8 cellular contexts compared by ENCODE assay signal in the genomic region with DNA sequence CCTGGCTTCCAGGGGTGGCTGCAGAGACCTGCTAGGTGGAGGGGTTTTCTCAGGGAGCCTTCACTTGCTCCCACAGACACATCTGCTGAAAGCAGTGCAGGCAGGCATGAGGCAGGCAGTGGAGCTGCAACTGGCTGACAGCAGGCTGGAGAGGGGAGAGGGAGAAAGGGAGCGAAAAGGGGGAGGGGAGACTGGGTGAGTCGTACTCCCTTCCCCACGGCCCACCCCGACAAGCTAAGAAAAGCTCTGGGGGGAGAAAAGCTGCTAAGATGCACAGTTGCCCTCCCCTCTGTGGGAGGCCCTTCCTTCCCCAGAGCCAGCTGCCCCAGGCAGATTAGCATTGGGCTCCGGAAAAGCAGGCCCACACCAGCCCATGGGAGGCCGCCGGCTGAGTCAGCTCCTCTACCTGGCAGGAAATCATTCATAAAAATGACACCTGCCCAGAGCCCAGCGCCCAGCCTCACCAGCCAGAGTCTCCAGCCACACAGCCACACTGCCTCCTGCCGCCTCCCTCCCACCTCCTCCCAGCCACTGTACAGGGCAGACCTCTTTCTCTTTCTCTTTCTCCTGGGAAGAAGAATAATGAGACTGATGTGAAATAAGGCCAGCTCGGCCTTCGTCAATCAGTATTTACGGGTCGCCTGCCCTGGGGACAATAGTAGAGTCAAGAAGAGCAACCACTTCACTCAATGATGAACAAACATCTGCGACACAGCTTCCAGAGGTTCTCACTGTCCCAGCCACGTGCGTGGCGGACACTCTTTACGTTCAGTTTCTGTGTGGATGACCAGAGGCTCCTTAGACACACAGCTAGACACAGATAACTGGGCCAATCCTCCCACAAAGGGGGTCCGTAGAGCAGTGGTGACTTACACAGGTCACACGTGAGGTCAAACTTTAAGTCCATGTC. TPM values are rescaled to one million over a fixed set of nuclear protein-coding genes. Genes with fewer than 3 reads are reported as not detected.
A peak's percentile ranks its signal among the peaks of the same experiment; 100 is the strongest.
DNase-seq lines count a peak whose midpoint lies in the region; ATAC-seq lines count a peak whose summit lies in the region.

No MANE protein-coding gene starts in this region.

- peak; percentile 25 for DNase-seq in activated CD4-positive, alpha-beta memory T cell treated with anti-CD3 and anti-CD28 coated beads for 36 hours
- DNase-seq in activated CD4-positive, alpha-beta memory T cell treated with anti-CD3 and anti-CD28 coated beads, Interleukin-2, amount 10 ng/mL, durations not matched to agents 7 days and 5 days, result no peak
- peak; percentile 97 for DNase-seq in NCI-H82 (lab: John Stamatoyannopoulos, UW)
- peak; percentile 86 for DNase-seq in retina
- no peak for DNase-seq in NAMALWA (ENCODE audit: low spot score)
- no peak for DNase-seq in amniotic stem cell (lab: John Stamatoyannopoulos, UW)

- 44 to 46% methylated on average over 20 of the region's 20 CpGs for whole genome bisulfite sequencing in ectodermal cell, 2 experiments

- no peaks in the 10 kb centered on the region for H3K9me3 Mint-ChIP-seq in activated CD4-positive, alpha-beta memory T cell treated with anti-CD3 and anti-CD28 coated beads for 36 hours
- H3K9me3 Mint-ChIP-seq in activated CD4-positive, alpha-beta memory T cell treated with anti-CD3 and anti-CD28 coated beads, Interleukin-2, amount 10 ng/mL, durations not matched to agents 7 days and 5 days, result no peaks in the 10 kb centered on the region

- H3K9me3 ChIP-seq in ectodermal cell (ENCODE audit: control insufficient read depth, low read length), result no peaks in the 10 kb centered on the region

- H3K4me1 ChIP-seq in ectodermal cell (ENCODE audit: control insufficient read depth, insufficient read depth, low read length), result peaks cover 16% of the 10 kb centered on the region

- no peak overlapping the region for H3K4me3 Mint-ChIP-seq in activated CD4-positive, alpha-beta memory T cell treated with anti-CD3 and anti-CD28 coated beads for 36 hours
- no peak overlapping the region for H3K4me3 Mint-ChIP-seq in activated CD4-positive, alpha-beta memory T cell treated with anti-CD3 and anti-CD28 coated beads, Interleukin-2, amount 10 ng/mL, durations not matched to agents 7 days and 5 days

- POLR2A ChIA-PET in activated CD4-positive, alpha-beta memory T cell treated with anti-CD3 and anti-CD28 coated beads for 36 hours (lab: Charles Lee), result interaction anchor here (1.2 kb wide), 1 partner anchor 97 kb away, joined by 3 read pairs; no protein-coding TSS in a partner anchor
- POLR2A ChIA-PET in activated CD4-positive, alpha-beta memory T cell treated with anti-CD3 and anti-CD28 coated beads, Interleukin-2, amount 10 ng/mL, durations not matched to agents 7 days and 5 days (lab: Charles Lee), result interaction anchor here (1.2 to 1.6 kb wide), 3 partner anchors 56 to 140 kb away, joined by 3 to 6 read pairs (median 5); a partner anchor contains a TSS

- H3K4me1 Mint-ChIP-seq in activated CD4-positive, alpha-beta memory T cell treated with anti-CD3 and anti-CD28 coated beads for 36 hours (ENCODE audit: low read depth), result peaks cover 2% of the 10 kb centered on the region
- H3K4me1 Mint-ChIP-seq in activated CD4-positive, alpha-beta memory T cell treated with anti-CD3 and anti-CD28 coated beads, Interleukin-2, amount 10 ng/mL, durations not matched to agents 7 days and 5 days, result peaks cover 20% of the 10 kb centered on the region

- no peak overlapping the region for H3K4me3 ChIP-seq in ectodermal cell (ENCODE audit: insufficient read depth, low read depth, low read length)

- CTCF ChIA-PET in activated CD4-positive, alpha-beta memory T cell treated with anti-CD3 and anti-CD28 coated beads for 36 hours (lab: Charles Lee), result interaction anchor here (1.7 to 3.6 kb wide), 2 partner anchors 95 to 97 kb away, joined by 7 to 26 read pairs; no protein-coding TSS in a partner anchor
- CTCF ChIA-PET in activated CD4-positive, alpha-beta memory T cell treated with anti-CD3 and anti-CD28 coated beads, Interleukin-2, amount 10 ng/mL, durations not matched to agents 7 days and 5 days (lab: Charles Lee), result interaction anchor here (0.8 to 3.5 kb wide), 3 partner anchors 9 to 97 kb away, joined by 3 to 24 read pairs (median 9); a partner anchor contains a TSS

- H3K27ac ChIP-seq in ectodermal cell (ENCODE audit: insufficient read depth, low read depth, low read length, poor library complexity, severe bottlenecking), result peak overlapping the region; percentile 75

- no peaks in the 10 kb centered on the region for H3K27me3 Mint-ChIP-seq in activated CD4-positive, alpha-beta memory T cell treated with anti-CD3 and anti-CD28 coated beads for 36 hours
- no peaks in the 10 kb centered on the region for H3K27me3 Mint-ChIP-seq in activated CD4-positive, alpha-beta memory T cell treated with anti-CD3 and anti-CD28 coated beads, Interleukin-2, amount 10 ng/mL, durations not matched to agents 7 days and 5 days

- no peak for ATAC-seq in GM21423 (IDR thresholded peaks at IDR 0.05; ENCODE audit: unreplicated experiment)

- no peaks in the 10 kb centered on the region for H3K36me3 ChIP-seq in ectodermal cell (ENCODE audit: control insufficient read depth, insufficient read depth, low read length)

- no peaks in the 10 kb centered on the region for H3K36me3 Mint-ChIP-seq in activated CD4-positive, alpha-beta memory T cell treated with anti-CD3 and anti-CD28 coated beads for 36 hours
- H3K36me3 Mint-ChIP-seq in activated CD4-positive, alpha-beta memory T cell treated with anti-CD3 and anti-CD28 coated beads, Interleukin-2, amount 10 ng/mL, durations not matched to agents 7 days and 5 days (ENCODE audit: low read depth), result no peaks in the 10 kb centered on the region

- no peak overlapping the region for H3K27ac Mint-ChIP-seq in activated CD4-positive, alpha-beta memory T cell treated with anti-CD3 and anti-CD28 coated beads for 36 hours
- H3K27ac Mint-ChIP-seq in activated CD4-positive, alpha-beta memory T cell treated with anti-CD3 and anti-CD28 coated beads, Interleukin-2, amount 10 ng/mL, durations not matched to agents 7 days and 5 days, result no peak overlapping the region

- no peaks in the 10 kb centered on the region for H3K27me3 ChIP-seq in ectodermal cell (ENCODE audit: control insufficient read depth, insufficient read depth, low read length, poor library complexity, severe bottlenecking)

- intact Hi-C loops in activated CD4-positive, alpha-beta memory T cell treated with anti-CD3 and anti-CD28 coated beads for 36 hours (cut with micrococcal nuclease), result no loop called here

RNA-seq across cellular contexts. Expression of a gene that starts 7.7 kb away (rescaled TPM):
- total RNA-seq in activated CD4-positive, alpha-beta memory T cell treated with anti-CD3 and anti-CD28 coated beads for 36 hours, result under 1 TPM in 1 of 2 experiments, not detected in 1; 0.05 TPM
- total RNA-seq in activated CD4-positive, alpha-beta memory T cell treated with anti-CD3 and anti-CD28 coated beads, Interleukin-2, amount 10 ng/mL, durations not matched to agents 7 days and 5 days, result under 1 TPM; 0.13 to 0.15 TPM
- 0.65 TPM for polyA plus RNA-seq in ectodermal cell (2013, experiment 1 of 4)
- 0.14 TPM for polyA plus RNA-seq in ectodermal cell (2013, experiment 2 of 4)
- polyA plus RNA-seq in ectodermal cell (2013, experiment 3 of 4), result 0.64 TPM
- polyA plus RNA-seq in ectodermal cell (2013, experiment 4 of 4), result 0.08 TPM

Comparison
In these comparisons a context has a peak if more than half of its experiments do, and no peak if none do; other contexts are left out.
1. DNase-seq: peak in activated CD4-positive, alpha-beta memory T cell treated with anti-CD3 and anti-CD28 coated beads for 36 hours (single experiment), NCI-H82 (single experiment) and retina (single experiment); none in activated CD4-positive, alpha-beta memory T cell treated with anti-CD3 and anti-CD28 coated beads, Interleukin-2, amount 10 ng/mL, durations not matched to agents 7 days and 5 days (single experiment), NAMALWA (single experiment) and amniotic stem cell (single experiment).